ENCODE assay signal across 8 cellular contexts in the genomic region with DNA sequence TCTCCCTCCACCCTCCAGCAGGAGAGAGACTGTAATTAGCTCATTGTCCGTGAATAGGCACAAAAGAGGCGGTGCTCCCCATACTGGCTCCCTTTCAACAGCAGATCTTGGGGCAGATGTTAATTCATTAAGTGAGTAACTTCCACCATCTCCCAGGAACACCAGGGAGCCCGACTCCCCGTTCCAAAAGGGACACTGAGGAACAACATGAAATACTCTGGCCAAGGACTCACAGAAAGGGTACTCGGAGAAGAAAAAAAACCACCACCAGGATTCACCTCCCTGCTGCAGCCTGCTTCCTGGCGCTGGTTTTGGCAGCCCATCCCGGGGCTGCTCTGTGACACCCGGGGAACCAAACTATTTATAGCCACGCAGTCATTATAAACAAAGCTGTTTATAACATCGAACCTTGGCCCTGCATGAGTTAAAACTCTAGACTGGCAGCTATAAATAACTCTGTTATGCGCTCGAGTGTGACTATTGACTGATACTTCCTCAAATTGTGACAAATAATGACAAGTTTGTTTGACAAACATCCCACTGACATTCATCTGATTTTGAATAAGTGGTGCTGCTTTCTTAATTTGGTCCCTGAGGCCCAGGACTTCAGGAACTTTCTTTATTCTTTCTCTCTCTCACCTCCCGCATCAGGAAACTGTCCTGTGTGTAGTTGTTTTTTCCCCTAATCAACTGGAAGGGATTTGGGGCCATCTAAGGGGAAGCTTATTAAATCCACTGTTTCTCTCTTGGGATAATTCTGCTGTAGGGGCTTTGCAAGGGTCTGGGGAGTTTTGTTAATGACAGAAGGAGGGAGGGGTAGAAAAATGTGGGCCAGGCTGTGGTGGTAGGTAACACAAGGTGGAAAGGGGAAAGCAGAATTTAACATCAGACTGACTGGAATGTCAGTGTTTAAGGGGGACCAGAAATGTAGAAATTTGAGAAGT.
DNase-seq lines count a peak whose midpoint lies in the region; ATAC-seq, FAIRE-seq and TF ChIP-seq lines count a peak whose summit lies in the region.

No MANE protein-coding gene starts in this region.

- FAIRE-seq in urothelium cell line (lab: Jason Lieb, UNC) = no peak

- H3K27ac ChIP-seq in RWPE1 = no peak overlapping the region

- ATAC-seq in HG02981 (IDR thresholded peaks at IDR 0.05; ENCODE audit: unreplicated experiment) (no peak), HG03095 (IDR thresholded peaks at IDR 0.05; ENCODE audit: unreplicated experiment) (no peak)

- POLR2A ChIA-PET in RWPE1 (lab: Yijun Ruan, JAX; ENCODE audit: low non-redundant PET) = no interaction called here

- CTCF ChIA-PET in RWPE1 (lab: Yijun Ruan, JAX) = interaction anchor here (0.6 to 0.7 kb wide), 2 partner anchors 126 to 533 kb away, joined by 3 read pairs; no protein-coding TSS in a partner anchor

- no peak overlapping the region for H3K4me3 ChIP-seq in GM12865 (ENCODE audit: low read depth, low read length)

- no peak for TF ChIP-seq CTCF in GM12865 (IDR thresholded peaks at IDR 0.05; ENCODE audit: insufficient read depth, low read depth, low read length, missing control alignments)
- TF ChIP-seq CTCF in RWPE1 (conservative IDR thresholded peaks at IDR 0.05; ENCODE audit: low read depth) = no peak

- DNase-seq in GM12865 (ENCODE audit: low read depth) (peak; percentile 24), NAMALWA (ENCODE audit: low spot score) (peak; percentile 79), astrocyte of the hippocampus (ENCODE audit: low read depth, low spot score) (peak; percentile 48), iris pigment epithelial cell (ENCODE audit: low read depth) (peak; percentile 12), urothelium cell line (ENCODE audit: low spot score) (peak; percentile 13), RWPE1 (ENCODE audit: low spot score) (no peak)
